2 cellular contexts compared by ENCODE assay signal in genomic region chr16:18062713-18063112, GRCh38.
TF ChIP-seq lines count a peak whose summit lies in the region.

No MANE protein-coding gene starts in this region.

TF ChIP-seq in GM23338, 12 proteins besides CTCF, POLR2A, EP300 and RAD21 (continued from another document):
- TF ChIP-seq, protein P1, sequence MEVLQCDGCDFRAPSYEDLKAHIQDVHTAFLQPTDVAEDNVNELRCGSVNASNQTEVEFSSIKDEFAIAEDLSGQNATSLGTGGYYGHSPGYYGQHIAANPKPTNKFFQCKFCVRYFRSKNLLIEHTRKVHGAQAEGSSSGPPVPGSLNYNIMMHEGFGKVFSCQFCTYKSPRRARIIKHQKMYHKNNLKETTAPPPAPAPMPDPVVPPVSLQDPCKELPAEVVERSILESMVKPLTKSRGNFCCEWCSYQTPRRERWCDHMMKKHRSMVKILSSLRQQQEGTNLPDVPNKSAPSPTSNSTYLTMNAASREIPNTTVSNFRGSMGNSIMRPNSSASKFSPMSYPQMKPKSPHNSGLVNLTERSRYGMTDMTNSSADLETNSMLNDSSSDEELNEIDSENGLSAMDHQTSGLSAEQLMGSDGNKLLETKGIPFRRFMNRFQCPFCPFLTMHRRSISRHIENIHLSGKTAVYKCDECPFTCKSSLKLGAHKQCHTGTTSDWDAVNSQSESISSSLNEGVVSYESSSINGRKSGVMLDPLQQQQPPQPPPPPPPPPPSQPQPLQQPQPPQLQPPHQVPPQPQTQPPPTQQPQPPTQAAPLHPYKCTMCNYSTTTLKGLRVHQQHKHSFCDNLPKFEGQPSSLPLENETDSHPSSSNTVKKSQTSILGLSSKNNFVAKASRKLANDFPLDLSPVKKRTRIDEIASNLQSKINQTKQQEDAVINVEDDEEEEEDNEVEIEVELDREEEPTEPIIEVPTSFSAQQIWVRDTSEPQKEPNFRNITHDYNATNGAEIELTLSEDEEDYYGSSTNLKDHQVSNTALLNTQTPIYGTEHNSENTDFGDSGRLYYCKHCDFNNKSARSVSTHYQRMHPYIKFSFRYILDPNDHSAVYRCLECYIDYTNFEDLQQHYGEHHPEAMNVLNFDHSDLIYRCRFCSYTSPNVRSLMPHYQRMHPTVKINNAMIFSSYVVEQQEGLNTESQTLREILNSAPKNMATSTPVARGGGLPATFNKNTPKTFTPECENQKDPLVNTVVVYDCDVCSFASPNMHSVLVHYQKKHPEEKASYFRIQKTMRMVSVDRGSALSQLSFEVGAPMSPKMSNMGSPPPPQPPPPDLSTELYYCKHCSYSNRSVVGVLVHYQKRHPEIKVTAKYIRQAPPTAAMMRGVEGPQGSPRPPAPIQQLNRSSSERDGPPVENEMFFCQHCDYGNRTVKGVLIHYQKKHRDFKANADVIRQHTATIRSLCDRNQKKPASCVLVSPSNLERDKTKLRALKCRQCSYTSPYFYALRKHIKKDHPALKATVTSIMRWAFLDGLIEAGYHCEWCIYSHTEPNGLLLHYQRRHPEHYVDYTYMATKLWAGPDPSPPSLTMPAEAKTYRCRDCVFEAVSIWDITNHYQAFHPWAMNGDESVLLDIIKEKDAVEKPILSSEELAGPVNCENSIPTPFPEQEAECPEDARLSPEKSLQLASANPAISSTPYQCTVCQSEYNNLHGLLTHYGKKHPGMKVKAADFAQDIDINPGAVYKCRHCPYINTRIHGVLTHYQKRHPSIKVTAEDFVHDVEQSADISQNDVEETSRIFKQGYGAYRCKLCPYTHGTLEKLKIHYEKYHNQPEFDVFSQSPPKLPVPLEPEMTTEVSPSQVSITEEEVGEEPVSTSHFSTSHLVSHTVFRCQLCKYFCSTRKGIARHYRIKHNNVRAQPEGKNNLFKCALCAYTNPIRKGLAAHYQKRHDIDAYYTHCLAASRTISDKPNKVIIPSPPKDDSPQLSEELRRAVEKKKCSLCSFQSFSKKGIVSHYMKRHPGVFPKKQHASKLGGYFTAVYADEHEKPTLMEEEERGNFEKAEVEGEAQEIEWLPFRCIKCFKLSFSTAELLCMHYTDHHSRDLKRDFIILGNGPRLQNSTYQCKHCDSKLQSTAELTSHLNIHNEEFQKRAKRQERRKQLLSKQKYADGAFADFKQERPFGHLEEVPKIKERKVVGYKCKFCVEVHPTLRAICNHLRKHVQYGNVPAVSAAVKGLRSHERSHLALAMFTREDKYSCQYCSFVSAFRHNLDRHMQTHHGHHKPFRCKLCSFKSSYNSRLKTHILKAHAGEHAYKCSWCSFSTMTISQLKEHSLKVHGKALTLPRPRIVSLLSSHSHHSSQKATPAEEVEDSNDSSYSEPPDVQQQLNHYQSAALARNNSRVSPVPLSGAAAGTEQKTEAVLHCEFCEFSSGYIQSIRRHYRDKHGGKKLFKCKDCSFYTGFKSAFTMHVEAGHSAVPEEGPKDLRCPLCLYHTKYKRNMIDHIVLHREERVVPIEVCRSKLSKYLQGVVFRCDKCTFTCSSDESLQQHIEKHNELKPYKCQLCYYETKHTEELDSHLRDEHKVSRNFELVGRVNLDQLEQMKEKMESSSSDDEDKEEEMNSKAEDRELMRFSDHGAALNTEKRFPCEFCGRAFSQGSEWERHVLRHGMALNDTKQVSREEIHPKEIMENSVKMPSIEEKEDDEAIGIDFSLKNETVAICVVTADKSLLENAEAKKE (CRISPR knock-in tag; IDR thresholded peaks at IDR 0.05) = no peak
- TF ChIP-seq, protein P2, sequence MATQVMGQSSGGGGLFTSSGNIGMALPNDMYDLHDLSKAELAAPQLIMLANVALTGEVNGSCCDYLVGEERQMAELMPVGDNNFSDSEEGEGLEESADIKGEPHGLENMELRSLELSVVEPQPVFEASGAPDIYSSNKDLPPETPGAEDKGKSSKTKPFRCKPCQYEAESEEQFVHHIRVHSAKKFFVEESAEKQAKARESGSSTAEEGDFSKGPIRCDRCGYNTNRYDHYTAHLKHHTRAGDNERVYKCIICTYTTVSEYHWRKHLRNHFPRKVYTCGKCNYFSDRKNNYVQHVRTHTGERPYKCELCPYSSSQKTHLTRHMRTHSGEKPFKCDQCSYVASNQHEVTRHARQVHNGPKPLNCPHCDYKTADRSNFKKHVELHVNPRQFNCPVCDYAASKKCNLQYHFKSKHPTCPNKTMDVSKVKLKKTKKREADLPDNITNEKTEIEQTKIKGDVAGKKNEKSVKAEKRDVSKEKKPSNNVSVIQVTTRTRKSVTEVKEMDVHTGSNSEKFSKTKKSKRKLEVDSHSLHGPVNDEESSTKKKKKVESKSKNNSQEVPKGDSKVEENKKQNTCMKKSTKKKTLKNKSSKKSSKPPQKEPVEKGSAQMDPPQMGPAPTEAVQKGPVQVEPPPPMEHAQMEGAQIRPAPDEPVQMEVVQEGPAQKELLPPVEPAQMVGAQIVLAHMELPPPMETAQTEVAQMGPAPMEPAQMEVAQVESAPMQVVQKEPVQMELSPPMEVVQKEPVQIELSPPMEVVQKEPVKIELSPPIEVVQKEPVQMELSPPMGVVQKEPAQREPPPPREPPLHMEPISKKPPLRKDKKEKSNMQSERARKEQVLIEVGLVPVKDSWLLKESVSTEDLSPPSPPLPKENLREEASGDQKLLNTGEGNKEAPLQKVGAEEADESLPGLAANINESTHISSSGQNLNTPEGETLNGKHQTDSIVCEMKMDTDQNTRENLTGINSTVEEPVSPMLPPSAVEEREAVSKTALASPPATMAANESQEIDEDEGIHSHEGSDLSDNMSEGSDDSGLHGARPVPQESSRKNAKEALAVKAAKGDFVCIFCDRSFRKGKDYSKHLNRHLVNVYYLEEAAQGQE (IDR thresholded peaks at IDR 0.05; ENCODE audit: unreplicated experiment) = no peak
- TF ChIP-seq POLR2AphosphoS5 (IDR thresholded peaks at IDR 0.05; ENCODE audit: low read depth) (no peak), EZH2 (IDR thresholded peaks at IDR 0.05; ENCODE audit: low read depth, unreplicated experiment) (no peak), STAT1 (IDR thresholded peaks at IDR 0.05; ENCODE audit: unreplicated experiment) (no peak), ZNF114 (CRISPR knock-in tag; IDR thresholded peaks at IDR 0.05) (no peak), JUNB (IDR thresholded peaks at IDR 0.05; ENCODE audit: unreplicated experiment) (no peak), ZNF331 (CRISPR knock-in tag; IDR thresholded peaks at IDR 0.05; ENCODE audit: low read depth) (no peak), NANOG (IDR thresholded peaks at IDR 0.05; ENCODE audit: borderline replicate concordance) (no peak), CREB1 (CRISPR knock-in tag; IDR thresholded peaks at IDR 0.05; ENCODE audit: low read depth) (no peak)

TF ChIP-seq in WTC11, 78 proteins besides CTCF, POLR2A, EP300 and RAD21 (continued from another document):
- TF ChIP-seq, protein P3, sequence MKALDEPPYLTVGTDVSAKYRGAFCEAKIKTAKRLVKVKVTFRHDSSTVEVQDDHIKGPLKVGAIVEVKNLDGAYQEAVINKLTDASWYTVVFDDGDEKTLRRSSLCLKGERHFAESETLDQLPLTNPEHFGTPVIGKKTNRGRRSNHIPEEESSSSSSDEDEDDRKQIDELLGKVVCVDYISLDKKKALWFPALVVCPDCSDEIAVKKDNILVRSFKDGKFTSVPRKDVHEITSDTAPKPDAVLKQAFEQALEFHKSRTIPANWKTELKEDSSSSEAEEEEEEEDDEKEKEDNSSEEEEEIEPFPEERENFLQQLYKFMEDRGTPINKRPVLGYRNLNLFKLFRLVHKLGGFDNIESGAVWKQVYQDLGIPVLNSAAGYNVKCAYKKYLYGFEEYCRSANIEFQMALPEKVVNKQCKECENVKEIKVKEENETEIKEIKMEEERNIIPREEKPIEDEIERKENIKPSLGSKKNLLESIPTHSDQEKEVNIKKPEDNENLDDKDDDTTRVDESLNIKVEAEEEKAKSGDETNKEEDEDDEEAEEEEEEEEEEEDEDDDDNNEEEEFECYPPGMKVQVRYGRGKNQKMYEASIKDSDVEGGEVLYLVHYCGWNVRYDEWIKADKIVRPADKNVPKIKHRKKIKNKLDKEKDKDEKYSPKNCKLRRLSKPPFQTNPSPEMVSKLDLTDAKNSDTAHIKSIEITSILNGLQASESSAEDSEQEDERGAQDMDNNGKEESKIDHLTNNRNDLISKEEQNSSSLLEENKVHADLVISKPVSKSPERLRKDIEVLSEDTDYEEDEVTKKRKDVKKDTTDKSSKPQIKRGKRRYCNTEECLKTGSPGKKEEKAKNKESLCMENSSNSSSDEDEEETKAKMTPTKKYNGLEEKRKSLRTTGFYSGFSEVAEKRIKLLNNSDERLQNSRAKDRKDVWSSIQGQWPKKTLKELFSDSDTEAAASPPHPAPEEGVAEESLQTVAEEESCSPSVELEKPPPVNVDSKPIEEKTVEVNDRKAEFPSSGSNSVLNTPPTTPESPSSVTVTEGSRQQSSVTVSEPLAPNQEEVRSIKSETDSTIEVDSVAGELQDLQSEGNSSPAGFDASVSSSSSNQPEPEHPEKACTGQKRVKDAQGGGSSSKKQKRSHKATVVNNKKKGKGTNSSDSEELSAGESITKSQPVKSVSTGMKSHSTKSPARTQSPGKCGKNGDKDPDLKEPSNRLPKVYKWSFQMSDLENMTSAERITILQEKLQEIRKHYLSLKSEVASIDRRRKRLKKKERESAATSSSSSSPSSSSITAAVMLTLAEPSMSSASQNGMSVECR (CRISPR knock-in tag; IDR thresholded peaks at IDR 0.05; ENCODE audit: borderline replicate concordance) = no peak
- TF ChIP-seq TP53 (CRISPR knock-in tag; IDR thresholded peaks at IDR 0.05) (no peak), RELA (CRISPR knock-in tag; IDR thresholded peaks at IDR 0.05; ENCODE audit: borderline replicate concordance) (no peak), NFYB (CRISPR knock-in tag; conservative IDR thresholded peaks at IDR 0.05; ENCODE audit: low read depth) (no peak), RORB (CRISPR knock-in tag; IDR thresholded peaks at IDR 0.05) (no peak), ZNF396 (CRISPR knock-in tag; IDR thresholded peaks at IDR 0.05; ENCODE audit: borderline replicate concordance) (no peak), SMAD3 (CRISPR knock-in tag; IDR thresholded peaks at IDR 0.05; ENCODE audit: borderline replicate concordance) (no peak), E2F1 (CRISPR knock-in tag; IDR thresholded peaks at IDR 0.05) (no peak), OVOL2 (CRISPR knock-in tag; IDR thresholded peaks at IDR 0.05; ENCODE audit: borderline replicate concordance) (no peak), SOX15 (CRISPR knock-in tag; IDR thresholded peaks at IDR 0.05) (no peak), ZNF317 (CRISPR knock-in tag; IDR thresholded peaks at IDR 0.05; ENCODE audit: borderline replicate concordance, low read depth) (no peak), IRF2 (CRISPR knock-in tag; IDR thresholded peaks at IDR 0.05; ENCODE audit: borderline replicate concordance, low read depth) (no peak)
- TF ChIP-seq, protein P4, sequence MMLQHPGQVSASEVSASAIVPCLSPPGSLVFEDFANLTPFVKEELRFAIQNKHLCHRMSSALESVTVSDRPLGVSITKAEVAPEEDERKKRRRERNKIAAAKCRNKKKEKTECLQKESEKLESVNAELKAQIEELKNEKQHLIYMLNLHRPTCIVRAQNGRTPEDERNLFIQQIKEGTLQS (CRISPR knock-in tag; conservative IDR thresholded peaks at IDR 0.05) = no peak
